In the genomic region with DNA sequence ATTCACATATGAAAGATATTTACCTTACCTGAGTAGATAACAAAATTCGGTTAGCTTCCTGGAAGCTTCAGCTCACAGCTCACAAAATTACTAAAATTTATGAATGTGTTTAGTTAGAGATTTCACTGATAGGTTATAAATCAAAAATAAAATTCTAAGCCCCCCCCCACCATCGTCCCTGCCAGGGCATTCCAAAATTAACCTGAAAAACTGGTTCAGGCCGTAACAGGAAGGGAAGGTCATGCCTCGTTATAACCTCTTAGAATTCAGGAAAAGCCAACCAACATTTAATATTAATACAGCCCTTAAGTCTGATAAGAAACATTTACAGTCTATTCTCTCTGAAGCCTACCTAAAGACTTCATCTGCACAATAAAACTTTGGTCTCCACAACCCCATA, we compare ENCODE assay signal across 18 cellular contexts. TPM values are rescaled to one million over a fixed set of nuclear protein-coding genes. Genes with fewer than 3 reads are reported as not detected.
DNase-seq lines count a peak whose midpoint lies in the region; ATAC-seq and TF ChIP-seq lines count a peak whose summit lies in the region.
"Had no signal": no experiment of that assay in that cellular context is flagged by ENCODE, and none has a peak within 500 bp of the region (broad histone marks: within the 10 kb centered on the region; RNA-seq: fewer than 3 reads in every experiment).

No MANE protein-coding gene starts in this region.

- H3K27ac ChIP-seq in RWPE1 (no peak overlapping the region), upper lobe of right lung (no peak overlapping the region)
- H3K27ac ChIP-seq: SK-N-MC had no signal

- H3K9me3 ChIP-seq in upper lobe of right lung = no peaks in the 10 kb centered on the region
- H3K9me3 ChIP-seq: BE2C had no signal

- intact Hi-C loops in upper lobe of right lung (cut with DNase I) (no loop called here), left cardiac atrium (cut with DNase I) (no loop called here)
- intact Hi-C loops in activated naive CD4-positive, alpha-beta T cell treated with anti-CD3 and anti-CD28 coated beads for 36 hours (cut with micrococcal nuclease) = no loop called here

- H3K36me3 ChIP-seq in upper lobe of right lung = peaks cover 19% of the 10 kb centered on the region

- DNase-seq in activated T-cell treated with anti-CD3 and anti-CD28 coated beads, Interleukin-2, amount 50 U/mL, for 72 hours = no peak
- no peak for DNase-seq in activated T-cell treated with anti-CD3 and anti-CD28 coated beads, Interleukin-2, amount 50 U/mL, for 48 hours
- DNase-seq in RWPE1 (ENCODE audit: low spot score) (peak; percentile 5), left kidney (ENCODE audit: low read depth, low spot score) (peak; percentile 9), upper lobe of right lung (no peak), retina (no peak), left cardiac atrium (no peak)
- DNase-seq in activated naive CD4-positive, alpha-beta T cell treated with anti-CD3 and anti-CD28 coated beads for 36 hours = no peak
- DNase-seq: BE2C; CD4-positive, alpha-beta T cell; DMS153; KBM-7; NCI-H1694 treated with DMSO at 0.1 percent for 48 hours; NCI-H446; NCI-H748 treated with DMSO at 0.1 percent for 48 hours; NK-92 treated with Interleukin-12 subunit alpha and Interleukin-12 subunit beta, amount 100 ng/mL, for 24 hours; SHP77 had no signal

- H3K27me3 Mint-ChIP-seq in activated T-cell treated with anti-CD3 and anti-CD28 coated beads, Interleukin-2, amount 50 U/mL, for 72 hours (ENCODE audit: low read depth) = no peaks in the 10 kb centered on the region
- no peaks in the 10 kb centered on the region for H3K27me3 Mint-ChIP-seq in activated naive CD4-positive, alpha-beta T cell treated with anti-CD3 and anti-CD28 coated beads for 36 hours (ENCODE audit: low read depth)
- H3K27me3 Mint-ChIP-seq: CD4-positive, alpha-beta T cell had no signal

- H3K4me3 ChIP-seq in upper lobe of right lung = no peak overlapping the region
- H3K4me3 ChIP-seq: SK-N-MC had no signal

- CTCF ChIA-PET in RWPE1 (lab: Yijun Ruan, JAX) = no interaction called here
- CTCF ChIA-PET in activated naive CD4-positive, alpha-beta T cell treated with anti-CD3 and anti-CD28 coated beads for 36 hours (lab: Charles Lee) = no interaction called here

- TF ChIP-seq CTCF in RWPE1 (conservative IDR thresholded peaks at IDR 0.05; ENCODE audit: low read depth) = no peak
- no peak for TF ChIP-seq CTCF in upper lobe of right lung (IDR thresholded peaks at IDR 0.05)

- peak overlapping the region; percentile 33 for H3K27ac Mint-ChIP-seq in activated T-cell treated with anti-CD3 and anti-CD28 coated beads, Interleukin-2, amount 50 U/mL, for 72 hours
- H3K27ac Mint-ChIP-seq in activated naive CD4-positive, alpha-beta T cell treated with anti-CD3 and anti-CD28 coated beads for 36 hours = no peak overlapping the region
- H3K27ac Mint-ChIP-seq: CD4-positive, alpha-beta T cell had no signal

- no peak for ATAC-seq in activated T-cell treated with anti-CD3 and anti-CD28 coated beads, Interleukin-2, amount 50 U/mL, for 72 hours (replicated peaks in 1 of 2)
- ATAC-seq in upper lobe of right lung (peak; percentile 51), left cardiac atrium (no peak)

- H3K27me3 ChIP-seq in upper lobe of right lung = no peaks in the 10 kb centered on the region
- H3K27me3 ChIP-seq: BE2C had no signal

- POLR2A ChIA-PET in RWPE1 (lab: Yijun Ruan, JAX; ENCODE audit: low non-redundant PET) = no interaction called here

- no peak overlapping the region for H3K4me3 Mint-ChIP-seq in activated T-cell treated with anti-CD3 and anti-CD28 coated beads, Interleukin-2, amount 50 U/mL, for 72 hours
- H3K4me3 Mint-ChIP-seq in activated naive CD4-positive, alpha-beta T cell treated with anti-CD3 and anti-CD28 coated beads for 36 hours = no peak overlapping the region
- H3K4me3 Mint-ChIP-seq: CD4-positive, alpha-beta T cell had no signal

- H3K36me3 Mint-ChIP-seq in activated T-cell treated with anti-CD3 and anti-CD28 coated beads, Interleukin-2, amount 50 U/mL, for 72 hours (ENCODE audit: insufficient read depth in 2 of 2) = peaks cover 2 to 12% of the 10 kb centered on the region in 2 donors
- H3K36me3 Mint-ChIP-seq in activated naive CD4-positive, alpha-beta T cell treated with anti-CD3 and anti-CD28 coated beads for 36 hours (ENCODE audit: low read depth) = peaks cover 11% of the 10 kb centered on the region

- no peaks in the 10 kb centered on the region for H3K4me1 ChIP-seq in upper lobe of right lung
- H3K4me1 ChIP-seq: BE2C had no signal

- H3K4me1 Mint-ChIP-seq in activated T-cell treated with anti-CD3 and anti-CD28 coated beads, Interleukin-2, amount 50 U/mL, for 72 hours (ENCODE audit: low read depth) = peaks cover 19% of the 10 kb centered on the region
- peaks cover 23% of the 10 kb centered on the region for H3K4me1 Mint-ChIP-seq in activated naive CD4-positive, alpha-beta T cell treated with anti-CD3 and anti-CD28 coated beads for 36 hours (ENCODE audit: low read depth)

- no peaks in the 10 kb centered on the region for H3K9me3 Mint-ChIP-seq in activated T-cell treated with anti-CD3 and anti-CD28 coated beads, Interleukin-2, amount 50 U/mL, for 72 hours
- no peaks in the 10 kb centered on the region for H3K9me3 Mint-ChIP-seq in activated naive CD4-positive, alpha-beta T cell treated with anti-CD3 and anti-CD28 coated beads for 36 hours
- H3K9me3 Mint-ChIP-seq: CD4-positive, alpha-beta T cell had no signal

RNA-seq across cellular contexts. Expression of a gene that starts 48.9 kb away (rescaled TPM):
- total RNA-seq in activated T-cell treated with anti-CD3 and anti-CD28 coated beads, Interleukin-2, amount 50 U/mL, for 72 hours = 100 to 1,000 TPM; 140 to 157 TPM
- 80.7 TPM for total RNA-seq in upper lobe of right lung
- 100 to 1,000 TPM; 150 to 152 TPM for total RNA-seq in activated naive CD4-positive, alpha-beta T cell treated with anti-CD3 and anti-CD28 coated beads for 36 hours
- total RNA-seq in left cardiac atrium = 100 to 1,000 TPM in 1 of 2 donors, 10 to 100 TPM in 1; 86.7 to 101 TPM

Comparison
In these comparisons a context has a peak if more than half of its experiments do, and no peak if none do; other contexts are left out.
1. DNase-seq: peak in RWPE1 (single experiment) and left kidney (single experiment); none in activated T-cell treated with anti-CD3 and anti-CD28 coated beads, Interleukin-2, amount 50 U/mL, for 72 hours (0 of 2), activated T-cell treated with anti-CD3 and anti-CD28 coated beads, Interleukin-2, amount 50 U/mL, for 48 hours (0 of 2), upper lobe of right lung (single experiment), activated naive CD4-positive, alpha-beta T cell treated with anti-CD3 and anti-CD28 coated beads for 36 hours (single experiment), retina (single experiment) and left cardiac atrium (single experiment).